10 cellular contexts compared by ENCODE assay signal in genomic region chr15:74319596-74320357, GRCh38. TPM values are rescaled to one million over a fixed set of nuclear protein-coding genes. Genes with fewer than 3 reads are reported as not detected.
A peak's percentile ranks its signal among the peaks of the same experiment; 100 is the strongest.
DNase-seq lines count a peak whose midpoint lies in the region; ATAC-seq and TF ChIP-seq lines count a peak whose summit lies in the region.
"Had no signal": no experiment of that assay in that cellular context is flagged by ENCODE, and none has a peak within 500 bp of the region (broad histone marks: within the 10 kb centered on the region; RNA-seq: fewer than 3 reads in every experiment).

No MANE protein-coding gene starts in this region.

- WGBS in endodermal cell (ENCODE audit: insufficient coverage in 1 of 2, insufficient read length in 1 of 2), 2 experiments = 49 to 93% methylated on average over 2 to 8 of the region's 8 CpGs

- no peak overlapping the region for H3K4me3 ChIP-seq in endodermal cell (ENCODE audit: low read length)
- H3K4me3 ChIP-seq: upper lobe of left lung had no signal

- no peaks in the 10 kb centered on the region for H3K9me3 Mint-ChIP-seq in activated CD4-positive, alpha-beta T cell treated with anti-CD3 and anti-CD28 coated beads for 36 hours (ENCODE audit: low read depth)
- H3K9me3 Mint-ChIP-seq in activated CD4-positive, alpha-beta T cell treated with anti-CD3 and anti-CD28 coated beads, Interleukin-2, amount 10 ng/mL, durations not matched to agents 24 days and 14 days = no peaks in the 10 kb centered on the region
- peaks cover 2% of the 10 kb centered on the region for H3K9me3 Mint-ChIP-seq in endodermal cell

- no peaks in the 10 kb centered on the region for H3K27me3 ChIP-seq in endodermal cell (ENCODE audit: control insufficient read depth, insufficient read depth, low read length, poor library complexity, severe bottlenecking)
- H3K27me3 ChIP-seq: upper lobe of left lung had no signal

- POLR2A ChIA-PET in activated CD4-positive, alpha-beta T cell treated with anti-CD3 and anti-CD28 coated beads for 36 hours (lab: Charles Lee) = no interaction called here

- H3K4me3 Mint-ChIP-seq in activated CD4-positive, alpha-beta T cell treated with anti-CD3 and anti-CD28 coated beads for 36 hours = no peak overlapping the region
- H3K4me3 Mint-ChIP-seq in activated CD4-positive, alpha-beta T cell treated with anti-CD3 and anti-CD28 coated beads, Interleukin-2, amount 10 ng/mL, durations not matched to agents 24 days and 14 days = no peak overlapping the region
- H3K4me3 Mint-ChIP-seq in endodermal cell = no peak overlapping the region

- no peaks in the 10 kb centered on the region for H3K36me3 ChIP-seq in endodermal cell (ENCODE audit: control insufficient read depth, insufficient read depth, low read length)
- H3K36me3 ChIP-seq: upper lobe of left lung had no signal

- peak; percentile 7 for DNase-seq in activated CD4-positive, alpha-beta T cell treated with anti-CD3 and anti-CD28 coated beads for 36 hours
- no peak for DNase-seq in activated CD4-positive, alpha-beta T cell treated with anti-CD3 and anti-CD28 coated beads, Interleukin-2, amount 10 ng/mL, durations not matched to agents 24 days and 14 days
- DNase-seq in NCI-H2196 (lab: John Stamatoyannopoulos, UW; ENCODE audit: unreplicated experiment) (peak; percentile 57), endodermal cell (peak; percentile 91), retina (peak; percentile 89), GM19240 (ENCODE audit: insufficient read length, low spot score) (no peak), T-helper 2 cell (no peak), substantia nigra (lab: John Stamatoyannopoulos, UW) (no peak)
- DNase-seq: effector memory CD4-positive, alpha-beta T cell had no signal

- no peak overlapping the region for H3K9ac ChIP-seq in endodermal cell (ENCODE audit: extremely low read depth, low read length, poor library complexity, severe bottlenecking)

- H3K4me1 Mint-ChIP-seq in activated CD4-positive, alpha-beta T cell treated with anti-CD3 and anti-CD28 coated beads for 36 hours = peaks cover 14% of the 10 kb centered on the region
- H3K4me1 Mint-ChIP-seq in activated CD4-positive, alpha-beta T cell treated with anti-CD3 and anti-CD28 coated beads, Interleukin-2, amount 10 ng/mL, durations not matched to agents 24 days and 14 days = peaks cover 14% of the 10 kb centered on the region
- peaks cover 11% of the 10 kb centered on the region for H3K4me1 Mint-ChIP-seq in endodermal cell

- H3K27ac Mint-ChIP-seq in activated CD4-positive, alpha-beta T cell treated with anti-CD3 and anti-CD28 coated beads for 36 hours = no peak overlapping the region
- H3K27ac Mint-ChIP-seq in activated CD4-positive, alpha-beta T cell treated with anti-CD3 and anti-CD28 coated beads, Interleukin-2, amount 10 ng/mL, durations not matched to agents 24 days and 14 days = no peak overlapping the region
- H3K27ac Mint-ChIP-seq in endodermal cell = no peak overlapping the region

- CTCF ChIA-PET in activated CD4-positive, alpha-beta T cell treated with anti-CD3 and anti-CD28 coated beads for 36 hours (lab: Charles Lee) = interaction anchor here (0.6 to 2.7 kb wide), 12 partner anchors 10 to 347 kb away, joined by 3 to 12 read pairs (median 3); no protein-coding TSS in a partner anchor

- H3K27me3 Mint-ChIP-seq in activated CD4-positive, alpha-beta T cell treated with anti-CD3 and anti-CD28 coated beads for 36 hours = no peaks in the 10 kb centered on the region
- peaks cover 4% of the 10 kb centered on the region for H3K27me3 Mint-ChIP-seq in activated CD4-positive, alpha-beta T cell treated with anti-CD3 and anti-CD28 coated beads, Interleukin-2, amount 10 ng/mL, durations not matched to agents 24 days and 14 days
- no peaks in the 10 kb centered on the region for H3K27me3 Mint-ChIP-seq in endodermal cell (ENCODE audit: insufficient read depth)

- no peak for ATAC-seq in activated CD4-positive, alpha-beta T cell treated with anti-CD3 and anti-CD28 coated beads for 36 hours

- H3K4me1 ChIP-seq in endodermal cell (ENCODE audit: control insufficient read depth, insufficient read depth, low read length) = peaks cover 6% of the 10 kb centered on the region

- intact Hi-C loops in activated CD4-positive, alpha-beta T cell treated with anti-CD3 and anti-CD28 coated beads for 36 hours (cut with DNase I, micrococcal nuclease) = loop anchor here in 1 of 2 experiments (5.0 kb wide), 1 partner anchor 347 kb away; no protein-coding TSS in a partner anchor
- intact Hi-C loops in activated CD4-positive, alpha-beta T cell treated with anti-CD3 and anti-CD28 coated beads, Interleukin-2, amount 10 ng/mL, durations not matched to agents 24 days and 14 days (cut with micrococcal nuclease) = no loop called here

- H3K9me3 ChIP-seq in endodermal cell (ENCODE audit: control insufficient read depth, low read length) = no peaks in the 10 kb centered on the region
- H3K9me3 ChIP-seq: upper lobe of left lung had no signal

- no peaks in the 10 kb centered on the region for H3K36me3 Mint-ChIP-seq in activated CD4-positive, alpha-beta T cell treated with anti-CD3 and anti-CD28 coated beads for 36 hours (ENCODE audit: low read depth)
- H3K36me3 Mint-ChIP-seq in activated CD4-positive, alpha-beta T cell treated with anti-CD3 and anti-CD28 coated beads, Interleukin-2, amount 10 ng/mL, durations not matched to agents 24 days and 14 days (ENCODE audit: low read depth) = no peaks in the 10 kb centered on the region
- no peaks in the 10 kb centered on the region for H3K36me3 Mint-ChIP-seq in endodermal cell (ENCODE audit: low read depth)

- no peak for TF ChIP-seq CTCF in endodermal cell (conservative IDR thresholded peaks at IDR 0.05)

- H3K27ac ChIP-seq in endodermal cell (ENCODE audit: low read depth, low read length) = peak overlapping the region; percentile 71
- H3K27ac ChIP-seq in substantia nigra (ENCODE audit: low read depth, low read length, poor library complexity, severe bottlenecking) = no peak overlapping the region
- H3K27ac ChIP-seq: upper lobe of left lung had no signal

RNA-seq across cellular contexts. Expression of gene CYP11A1, which starts 47.7 kb away (rescaled TPM):
- not detected for total RNA-seq in activated CD4-positive, alpha-beta T cell treated with anti-CD3 and anti-CD28 coated beads for 36 hours
- total RNA-seq in activated CD4-positive, alpha-beta T cell treated with anti-CD3 and anti-CD28 coated beads, Interleukin-2, amount 10 ng/mL, durations not matched to agents 24 days and 14 days = not detected in 2 replicates
- total RNA-seq in endodermal cell = 1 to 10 TPM; 4.8 to 5.3 TPM
- polyA plus RNA-seq in endodermal cell (2013, experiment 1 of 2) = 1.1 TPM
- 1.0 TPM for polyA plus RNA-seq in endodermal cell (2013, experiment 2 of 2)

Comparison
In these comparisons a context has a peak if more than half of its experiments do, and no peak if none do; other contexts are left out.
1. DNase-seq: peak in activated CD4-positive, alpha-beta T cell treated with anti-CD3 and anti-CD28 coated beads for 36 hours (single experiment), NCI-H2196 (single experiment), endodermal cell (single experiment) and retina (single experiment); none in activated CD4-positive, alpha-beta T cell treated with anti-CD3 and anti-CD28 coated beads, Interleukin-2, amount 10 ng/mL, durations not matched to agents 24 days and 14 days (single experiment), GM19240 (single experiment), T-helper 2 cell (0 of 5) and substantia nigra (0 of 49).